ENCODE assay signal across 8 cellular contexts in the genomic region with DNA sequence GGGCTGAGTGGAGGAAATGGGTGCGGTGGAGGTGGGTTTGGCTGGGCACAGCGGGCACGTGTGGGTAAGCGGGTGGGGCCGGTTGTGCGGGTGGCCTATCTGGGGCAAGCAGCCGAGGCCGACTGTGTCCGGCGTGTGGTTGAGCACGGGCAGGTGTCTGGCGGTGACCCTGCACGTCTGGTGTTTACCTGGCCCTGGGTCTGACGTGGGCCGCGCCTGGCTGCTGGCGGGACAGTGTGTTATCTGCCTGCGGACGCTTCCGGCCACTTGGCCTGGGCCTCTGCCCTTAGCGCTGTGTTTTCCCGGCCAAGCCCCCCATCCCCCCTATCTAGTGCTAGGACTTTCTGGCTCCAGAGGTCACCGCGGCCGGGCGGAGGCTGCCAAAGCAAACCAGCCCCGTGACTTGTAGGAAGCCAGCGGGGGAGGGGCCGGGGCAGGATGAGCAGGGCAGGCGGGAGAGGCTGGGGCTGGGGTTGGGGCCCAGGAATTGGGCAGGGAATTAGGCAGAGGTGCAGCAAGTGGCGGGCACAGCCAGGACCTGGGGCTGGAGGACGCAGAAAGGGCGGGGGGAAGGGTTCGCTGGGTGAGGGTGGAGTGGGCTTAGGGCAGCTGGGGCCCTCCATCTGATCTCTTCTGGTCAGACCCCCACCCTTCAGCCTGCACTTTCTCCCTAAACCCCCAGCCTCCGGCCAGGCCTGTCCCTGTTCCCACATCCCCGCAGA. TPM values are rescaled to one million over a fixed set of nuclear protein-coding genes. Genes with fewer than 3 reads are reported as not detected.
DNase-seq lines count a peak whose midpoint lies in the region; ATAC-seq and TF ChIP-seq lines count a peak whose summit lies in the region.

No MANE protein-coding gene starts in this region.

- no peaks in the 10 kb centered on the region for H3K27me3 ChIP-seq in breast epithelium

- intact Hi-C loops in breast epithelium (cut with DNase I; ENCODE audit: low total_unique reads), result no loop called here
- intact Hi-C loops in left colon (cut with DNase I, micrococcal nuclease), result no loop called here

- H3K4me1 ChIP-seq in breast epithelium, result peaks cover 0 to 9% of the 10 kb centered on the region in 2 donors

- no peaks in the 10 kb centered on the region for H3K36me3 ChIP-seq in breast epithelium

- peak overlapping the region; percentile 78 to 81 for H3K27ac ChIP-seq in breast epithelium

- TF ChIP-seq POLR2A in breast epithelium (IDR thresholded peaks at IDR 0.05), result no peak

- H3K9me3 ChIP-seq in breast epithelium, result no peaks in the 10 kb centered on the region

- peak; percentile 68 for DNase-seq in NCI-H2029 (lab: John Stamatoyannopoulos, UW)
- DNase-seq in NCI-H2029 treated with DMSO at 0.1 percent for 48 hours (lab: John Stamatoyannopoulos, UW), result no peak
- peak; percentile 86 to 88 for DNase-seq in breast epithelium (ENCODE audit: low spot score in 2 of 2)
- DNase-seq in left colon, result peak; percentile 77 to 84
- peak; percentile 16 for DNase-seq in stimulated activated CD4-positive, alpha-beta T cell treated with anti-CD3 and anti-CD28 coated beads, Interleukin-2, amount 100 ng/mL, for 4 hours (ENCODE audit: low read depth)
- DNase-seq in NCI-H1092 treated with DMSO at 0.1 percent for 48 hours (lab: John Stamatoyannopoulos, UW), result no peak

- ATAC-seq in left colon, result peak; percentile 81
- ATAC-seq in GM19455 (IDR thresholded peaks at IDR 0.05; ENCODE audit: unreplicated experiment), result no peak
- ATAC-seq in HG03439 (IDR thresholded peaks at IDR 0.05; ENCODE audit: unreplicated experiment), result no peak

- no peak for TF ChIP-seq CTCF in breast epithelium (IDR thresholded peaks at IDR 0.05)

- peak overlapping the region in 2 of 3 donors; percentile 21 to 34 for H3K4me3 ChIP-seq in breast epithelium

RNA-seq across cellular contexts. Expression of a gene that starts 0.5 kb away (rescaled TPM):
- total RNA-seq in breast epithelium (10 to 100 TPM in 1 of 3 donors, 1 to 10 TPM in 2; 1.8 to 18.0 (median 8.5) TPM), left colon (1 to 10 TPM in 1 of 2 donors, under 1 TPM in 1; 0.95 to 1.1 TPM)

RNA-seq across cellular contexts. Expression of a gene that starts 10.7 kb away (rescaled TPM):
- total RNA-seq in breast epithelium (10 to 100 TPM in 1 of 3 donors, 1 to 10 TPM in 2; 5.1 to 14.6 (median 8.5) TPM), left colon (1 to 10 TPM; 2.2 to 4.1 TPM)

RNA-seq across cellular contexts. Expression of a gene that starts 40.9 kb away (rescaled TPM):
- total RNA-seq in breast epithelium (10 to 100 TPM; 30.6 to 56.0 (median 38.6) TPM), left colon (10 to 100 TPM; 17.1 to 32.3 TPM)

Comparison
In these comparisons a context has a peak if more than half of its experiments do, and no peak if none do; other contexts are left out.
1. DNase-seq: peak in NCI-H2029 (single experiment), breast epithelium (2 of 2), left colon (2 of 2) and stimulated activated CD4-positive, alpha-beta T cell treated with anti-CD3 and anti-CD28 coated beads, Interleukin-2, amount 100 ng/mL, for 4 hours (single experiment); none in NCI-H2029 treated with DMSO at 0.1 percent for 48 hours (single experiment) and NCI-H1092 treated with DMSO at 0.1 percent for 48 hours (single experiment).